ENCODE assay signal across 19 cellular contexts in the genomic region with DNA sequence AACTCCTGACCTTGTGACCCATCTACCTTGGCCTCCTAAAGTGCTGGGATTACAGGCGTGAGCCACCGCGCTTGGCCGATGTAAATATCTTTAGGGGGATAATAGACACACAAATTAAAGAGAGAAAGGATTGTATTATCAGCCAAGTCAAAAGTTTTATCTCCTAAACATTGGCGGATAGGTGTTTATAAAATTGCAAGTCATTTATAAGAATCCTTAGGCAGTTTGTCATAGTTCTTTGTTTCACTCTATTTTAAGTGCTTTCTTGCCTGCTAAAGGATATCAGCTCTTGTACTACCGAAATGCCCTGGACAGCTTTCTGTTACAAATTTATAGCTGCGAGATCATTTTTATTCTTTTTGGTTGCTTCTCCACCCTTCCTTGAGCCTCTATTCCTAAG.
"Had no signal": no experiment of that assay in that cellular context is flagged by ENCODE, and none has a peak within 500 bp of the region (broad histone marks: within the 10 kb centered on the region; RNA-seq: fewer than 3 reads in every experiment).

No MANE protein-coding gene starts in this region.

- ATAC-seq: activated naive CD4-positive, alpha-beta T cell treated with anti-CD3 and anti-CD28 coated beads, Interleukin-2, amount 50 U/mL, for 72 hours; natural killer cell; stimulated activated memory B cell treated with anti-CD40 and anti-IgM and Interleukin-4, amounts not matched to agents 10 μg/mL and 1 μg/mL and 100 μg/mL, for 72 hours had no signal

- H3K4me3 Mint-ChIP-seq: natural killer cell; stimulated activated memory B cell treated with anti-CD40 and anti-IgM and Interleukin-4, amounts not matched to agents 10 μg/mL and 1 μg/mL and 100 μg/mL, for 72 hours had no signal

- H3K36me3 Mint-ChIP-seq: activated naive CD4-positive, alpha-beta T cell treated with anti-CD3 and anti-CD28 coated beads, Interleukin-2, amount 50 U/mL, for 72 hours; natural killer cell had no signal

- H3K9me3 Mint-ChIP-seq: activated naive CD4-positive, alpha-beta T cell treated with anti-CD3 and anti-CD28 coated beads, Interleukin-2, amount 50 U/mL, for 72 hours; natural killer cell; stimulated activated memory B cell treated with anti-CD40 and anti-IgM and Interleukin-4, amounts not matched to agents 10 μg/mL and 1 μg/mL and 100 μg/mL, for 72 hours had no signal

- FAIRE-seq: urothelium cell line had no signal

- H3K27ac Mint-ChIP-seq: natural killer cell had no signal

- H3K27ac ChIP-seq: epithelial cell of prostate, WERI-Rb-1 had no signal

- H3K27me3 Mint-ChIP-seq: stimulated activated memory B cell treated with anti-CD40 and anti-IgM and Interleukin-4, amounts not matched to agents 10 μg/mL and 1 μg/mL and 100 μg/mL, for 72 hours had no signal

- H3K36me3 ChIP-seq: WERI-Rb-1 had no signal

- DNase-seq: activated CD4-positive, alpha-beta T cell treated with anti-CD3 and anti-CD28 coated beads for 1 hour; activated CD8-positive, alpha-beta memory T cell treated with anti-CD3 and anti-CD28 coated beads for 24 hours; activated CD8-positive, alpha-beta memory T cell treated with anti-CD3 and anti-CD28 coated beads, Interleukin-2, amount 50 U/mL, for 48 hours; activated effector memory CD4-positive, alpha-beta T cell treated with anti-CD3 and anti-CD28 coated beads, Interleukin-2, amount 50 U/mL, for 16 hours; activated T-cell treated with anti-CD3 and anti-CD28 coated beads, Interleukin-2, amount 50 U/mL, for 48 hours; foreskin fibroblast; mesenchymal stem cell; natural killer cell; nucleus accumbens; retina; stimulated activated CD4-positive, alpha-beta T cell treated with anti-CD3 and anti-CD28 coated beads, Interleukin-15, amount 100 ng/mL, for 24 hours; stimulated activated CD4-positive, alpha-beta T cell treated with anti-CD3 and anti-CD28 coated beads, Interleukin-4, amount 100 ng/mL, for 24 hours; SW 1271; T-helper 2 cell; WERI-Rb-1 had no signal
